ENCODE assay signal across 37 cellular contexts in genomic region chr1:22188436-22188835, GRCh38. TPM values are rescaled to one million over a fixed set of nuclear protein-coding genes. Genes with fewer than 3 reads are reported as not detected.
"Had no signal": no experiment of that assay in that cellular context is flagged by ENCODE, and none has a peak within 500 bp of the region (broad histone marks: within the 10 kb centered on the region; RNA-seq: fewer than 3 reads in every experiment).

No MANE protein-coding gene starts in this region.

- H3K27me3 ChIP-seq: ascending aorta had no signal

- H3K9me3 Mint-ChIP-seq: activated B cell treated with CpG ODN at 0.5 μM for 24 hours; activated CD4-positive, alpha-beta memory T cell treated with anti-CD3 and anti-CD28 coated beads for 36 hours; activated CD4-positive, alpha-beta T cell treated with anti-CD3 and anti-CD28 coated beads, Interleukin-2, amount 10 ng/mL, durations not matched to agents 24 days and 14 days; activated CD8-positive, alpha-beta T cell treated with anti-CD3 and anti-CD28 coated beads for 36 hours; activated naive CD4-positive, alpha-beta T cell treated with anti-CD3 and anti-CD28 coated beads, Interleukin-2, amount 10 ng/mL, durations not matched to agents 7 days and 5 days; activated naive CD4-positive, alpha-beta T cell treated with anti-CD3 and anti-CD28 coated beads, Interleukin-2, amount 50 U/mL, for 24 hours; activated naive CD8-positive, alpha-beta T cell treated with anti-CD3 and anti-CD28 coated beads, Interleukin-2, amount 10 ng/mL, durations not matched to agents 7 days and 5 days; activated naive CD8-positive, alpha-beta T cell treated with anti-CD3 and anti-CD28 coated beads, Interleukin-2, amount 50 U/mL, for 24 hours; activated T-cell treated with anti-CD3 and anti-CD28 coated beads, Interleukin-2, amount 50 U/mL, for 4 hours; activated T-cell treated with anti-CD3 and anti-CD28 coated beads, Interleukin-2, amount 50 U/mL, for 72 hours; activated T-helper 1 cell treated with anti-CD3 and anti-CD28 coated beads, Interleukin-12 subunit alpha, Interleukin-12 subunit beta, Interleukin-2, Interleukin-4 antibody, amounts not matched to agents 30 ng/mL and 10 ng/mL and 1 ng/mL, durations not matched to agents 14 hours and 24 hours and 36 hours; activated T-helper 17 cell treated with anti-CD3 and anti-CD28 coated beads, Interleukin-2, amount 50 U/mL, for 72 hours; central memory CD8-positive, alpha-beta T cell; T-helper 1 cell treated with Interleukin-12 subunit alpha and Interleukin-12 subunit beta and Interleukin-4 antibody, amounts not matched to agents 30 μg/mL and 1 μg/mL, for 36 hours; T-helper 2 cell treated with Interferon-gamma antibody and Interleukin-4, amounts not matched to agents 5 μg/mL and 100 μg/mL, for 36 hours had no signal

- DNase-seq: activated B cell treated with CpG ODN at 0.5 μM for 24 hours; activated CD4-positive, alpha-beta memory T cell treated with anti-CD3 and anti-CD28 coated beads for 36 hours; activated CD4-positive, alpha-beta T cell treated with anti-CD3 and anti-CD28 coated beads for 4 hours; activated CD4-positive, alpha-beta T cell treated with anti-CD3 and anti-CD28 coated beads, Interleukin-2, amount 10 ng/mL, durations not matched to agents 24 days and 14 days; activated CD4-positive, alpha-beta T cell treated with anti-CD3 and anti-CD28 coated beads, Interleukin-2, amount 50 U/mL, for 1 hour; activated CD4-positive, alpha-beta T cell treated with anti-CD3 and anti-CD28 coated beads, Interleukin-2, amount 50 U/mL, for 4 hours; activated CD4-positive, CD25-positive, alpha-beta regulatory T cell treated with anti-CD3 and anti-CD28 coated beads, Interleukin-2, amount 50 U/mL, for 72 hours; activated CD8-positive, alpha-beta memory T cell treated with anti-CD3 and anti-CD28 coated beads, Interleukin-2, amount 50 U/mL, for 4 hours; activated CD8-positive, alpha-beta T cell treated with anti-CD3 and anti-CD28 coated beads for 36 hours; activated effector memory CD4-positive, alpha-beta T cell treated with anti-CD3 and anti-CD28 coated beads, Interleukin-2, amount 50 U/mL, for 16 hours; activated naive CD4-positive, alpha-beta T cell treated with anti-CD3 and anti-CD28 coated beads, Interleukin-2, amount 10 ng/mL, durations not matched to agents 7 days and 5 days; activated naive CD4-positive, alpha-beta T cell treated with Interleukin-2 at 50 U/mL for 16 hours; activated naive CD8-positive, alpha-beta T cell treated with anti-CD3 and anti-CD28 coated beads, Interleukin-2, amount 10 ng/mL, durations not matched to agents 7 days and 5 days; activated naive CD8-positive, alpha-beta T cell treated with anti-CD3 and anti-CD28 coated beads, Interleukin-2, amount 50 U/mL, for 24 hours; activated T-cell treated with anti-CD3 and anti-CD28 coated beads for 4 hours; activated T-cell treated with anti-CD3 and anti-CD28 coated beads, Interleukin-2, amount 50 U/mL, for 1 hour; activated T-cell treated with anti-CD3 and anti-CD28 coated beads, Interleukin-2, amount 50 U/mL, for 4 hours; activated T-cell treated with anti-CD3 and anti-CD28 coated beads, Interleukin-2, amount 50 U/mL, for 72 hours; amygdala; anterior cingulate cortex; caudate nucleus; cerebellar nuclear complex; T-helper 1 cell; T-helper 2 cell; T-helper 9 cell had no signal

- H3K9me3 ChIP-seq: ascending aorta had no signal

- H3K4me3 ChIP-seq: ascending aorta, cardiac muscle cell had no signal

- H3K27ac ChIP-seq: ascending aorta, cardiac muscle cell, VCaP had no signal

- H3K36me3 Mint-ChIP-seq: activated CD4-positive, alpha-beta memory T cell treated with anti-CD3 and anti-CD28 coated beads for 36 hours; activated naive CD4-positive, alpha-beta T cell treated with anti-CD3 and anti-CD28 coated beads, Interleukin-2, amount 10 ng/mL, durations not matched to agents 7 days and 5 days; activated naive CD4-positive, alpha-beta T cell treated with anti-CD3 and anti-CD28 coated beads, Interleukin-2, amount 50 U/mL, for 24 hours; activated naive CD8-positive, alpha-beta T cell; activated naive CD8-positive, alpha-beta T cell treated with anti-CD3 and anti-CD28 coated beads, Interleukin-2, amount 10 ng/mL, durations not matched to agents 7 days and 5 days; brain had no signal

- ATAC-seq: activated CD8-positive, alpha-beta T cell treated with anti-CD3 and anti-CD28 coated beads for 36 hours; activated naive CD8-positive, alpha-beta T cell treated with anti-CD3 and anti-CD28 coated beads, Interleukin-2, amount 50 U/mL, for 24 hours; activated T-cell treated with anti-CD3 and anti-CD28 coated beads, Interleukin-2, amount 50 U/mL, for 4 hours; activated T-cell treated with anti-CD3 and anti-CD28 coated beads, Interleukin-2, amount 50 U/mL, for 72 hours; activated T-helper 17 cell treated with anti-CD3 and anti-CD28 coated beads, Interleukin-2, amount 50 U/mL, for 72 hours had no signal

- H3K4me3 Mint-ChIP-seq: activated B cell treated with CpG ODN at 0.5 μM for 24 hours; activated CD4-positive, alpha-beta memory T cell treated with anti-CD3 and anti-CD28 coated beads for 36 hours; activated CD4-positive, alpha-beta T cell treated with anti-CD3 and anti-CD28 coated beads, Interleukin-2, amount 10 ng/mL, durations not matched to agents 24 days and 14 days; activated CD8-positive, alpha-beta T cell treated with anti-CD3 and anti-CD28 coated beads for 36 hours; activated naive CD4-positive, alpha-beta T cell treated with anti-CD3 and anti-CD28 coated beads, Interleukin-2, amount 10 ng/mL, durations not matched to agents 7 days and 5 days; activated naive CD4-positive, alpha-beta T cell treated with anti-CD3 and anti-CD28 coated beads, Interleukin-2, amount 50 U/mL, for 24 hours; activated naive CD8-positive, alpha-beta T cell; activated naive CD8-positive, alpha-beta T cell treated with anti-CD3 and anti-CD28 coated beads, Interleukin-2, amount 10 ng/mL, durations not matched to agents 7 days and 5 days; activated naive CD8-positive, alpha-beta T cell treated with anti-CD3 and anti-CD28 coated beads, Interleukin-2, amount 50 U/mL, for 24 hours; activated T-cell treated with anti-CD3 and anti-CD28 coated beads, Interleukin-2, amount 50 U/mL, for 4 hours; activated T-cell treated with anti-CD3 and anti-CD28 coated beads, Interleukin-2, amount 50 U/mL, for 72 hours; activated T-helper 1 cell treated with anti-CD3 and anti-CD28 coated beads, Interleukin-12 subunit alpha, Interleukin-12 subunit beta, Interleukin-2, Interleukin-4 antibody, amounts not matched to agents 30 ng/mL and 10 ng/mL and 1 ng/mL, durations not matched to agents 14 hours and 24 hours and 36 hours; activated T-helper 17 cell treated with anti-CD3 and anti-CD28 coated beads, Interleukin-2, amount 50 U/mL, for 72 hours; brain; central memory CD8-positive, alpha-beta T cell; T-helper 1 cell treated with Interleukin-12 subunit alpha and Interleukin-12 subunit beta and Interleukin-4 antibody, amounts not matched to agents 30 μg/mL and 1 μg/mL, for 36 hours; T-helper 2 cell treated with Interferon-gamma antibody and Interleukin-4, amounts not matched to agents 5 μg/mL and 100 μg/mL, for 36 hours had no signal

- H3K36me3 ChIP-seq: ascending aorta, cardiac muscle cell had no signal

- H3K27ac Mint-ChIP-seq: activated B cell treated with CpG ODN at 0.5 μM for 24 hours; activated CD4-positive, alpha-beta memory T cell treated with anti-CD3 and anti-CD28 coated beads for 36 hours; activated CD4-positive, alpha-beta T cell treated with anti-CD3 and anti-CD28 coated beads, Interleukin-2, amount 10 ng/mL, durations not matched to agents 24 days and 14 days; activated CD8-positive, alpha-beta T cell treated with anti-CD3 and anti-CD28 coated beads for 36 hours; activated naive CD4-positive, alpha-beta T cell treated with anti-CD3 and anti-CD28 coated beads, Interleukin-2, amount 10 ng/mL, durations not matched to agents 7 days and 5 days; activated naive CD4-positive, alpha-beta T cell treated with anti-CD3 and anti-CD28 coated beads, Interleukin-2, amount 50 U/mL, for 24 hours; activated naive CD8-positive, alpha-beta T cell; activated naive CD8-positive, alpha-beta T cell treated with anti-CD3 and anti-CD28 coated beads, Interleukin-2, amount 10 ng/mL, durations not matched to agents 7 days and 5 days; activated naive CD8-positive, alpha-beta T cell treated with anti-CD3 and anti-CD28 coated beads, Interleukin-2, amount 50 U/mL, for 24 hours; activated T-cell treated with anti-CD3 and anti-CD28 coated beads, Interleukin-2, amount 50 U/mL, for 72 hours; activated T-helper 1 cell treated with anti-CD3 and anti-CD28 coated beads, Interleukin-12 subunit alpha, Interleukin-12 subunit beta, Interleukin-2, Interleukin-4 antibody, amounts not matched to agents 30 ng/mL and 10 ng/mL and 1 ng/mL, durations not matched to agents 14 hours and 24 hours and 36 hours; activated T-helper 17 cell treated with anti-CD3 and anti-CD28 coated beads, Interleukin-2, amount 50 U/mL, for 72 hours; brain; T-helper 1 cell treated with Interleukin-12 subunit alpha and Interleukin-12 subunit beta and Interleukin-4 antibody, amounts not matched to agents 30 μg/mL and 1 μg/mL, for 36 hours; T-helper 2 cell treated with Interferon-gamma antibody and Interleukin-4, amounts not matched to agents 5 μg/mL and 100 μg/mL, for 36 hours had no signal

- H3K4me1 ChIP-seq: ascending aorta had no signal

- H3K4me1 Mint-ChIP-seq: activated CD4-positive, alpha-beta T cell treated with anti-CD3 and anti-CD28 coated beads, Interleukin-2, amount 10 ng/mL, durations not matched to agents 24 days and 14 days; activated naive CD4-positive, alpha-beta T cell treated with anti-CD3 and anti-CD28 coated beads, Interleukin-2, amount 10 ng/mL, durations not matched to agents 7 days and 5 days; activated naive CD4-positive, alpha-beta T cell treated with anti-CD3 and anti-CD28 coated beads, Interleukin-2, amount 50 U/mL, for 24 hours; activated naive CD8-positive, alpha-beta T cell treated with anti-CD3 and anti-CD28 coated beads, Interleukin-2, amount 10 ng/mL, durations not matched to agents 7 days and 5 days; activated naive CD8-positive, alpha-beta T cell treated with anti-CD3 and anti-CD28 coated beads, Interleukin-2, amount 50 U/mL, for 24 hours; activated T-helper 17 cell treated with anti-CD3 and anti-CD28 coated beads, Interleukin-2, amount 50 U/mL, for 72 hours had no signal

RNA-seq across cellular contexts. Expression of gene WNT4, which starts 45.5 kb away (rescaled TPM):
- total RNA-seq: activated CD4-positive, alpha-beta memory T cell treated with anti-CD3 and anti-CD28 coated beads for 36 hours; activated CD4-positive, alpha-beta T cell treated with anti-CD3 and anti-CD28 coated beads, Interleukin-2, amount 10 ng/mL, durations not matched to agents 24 days and 14 days; activated CD8-positive, alpha-beta memory T cell treated with anti-CD3 and anti-CD28 coated beads for 36 hours; activated CD8-positive, alpha-beta T cell treated with anti-CD3 and anti-CD28 coated beads for 36 hours; activated naive CD8-positive, alpha-beta T cell treated with anti-CD3 and anti-CD28 coated beads, Interleukin-2, amount 10 ng/mL, durations not matched to agents 7 days and 5 days; activated T-cell treated with anti-CD3 and anti-CD28 coated beads, Interleukin-2, amount 50 U/mL, for 4 hours; activated T-cell treated with anti-CD3 and anti-CD28 coated beads, Interleukin-2, amount 50 U/mL, for 72 hours; activated T-helper 1 cell treated with anti-CD3 and anti-CD28 coated beads, Interleukin-12 subunit alpha, Interleukin-12 subunit beta, Interleukin-2, Interleukin-4 antibody, amounts not matched to agents 30 ng/mL and 10 ng/mL and 1 ng/mL, durations not matched to agents 14 hours and 24 hours and 36 hours; activated T-helper 17 cell treated with anti-CD3 and anti-CD28 coated beads, Interleukin-2, amount 50 U/mL, for 72 hours; ascending aorta; cardiac muscle cell had no signal
- polyA plus RNA-seq: cardiac muscle cell had no signal
